ENCODE assay signal across 11 cellular contexts in genomic region chr20:25043499-25044260, GRCh38. TPM values are rescaled to one million over a fixed set of nuclear protein-coding genes. Genes with fewer than 3 reads are reported as not detected.
DNase-seq lines count a peak whose midpoint lies in the region; ATAC-seq, FAIRE-seq and TF ChIP-seq lines count a peak whose summit lies in the region.
"Had no signal": no experiment of that assay in that cellular context is flagged by ENCODE, and none has a peak within 500 bp of the region (broad histone marks: within the 10 kb centered on the region; RNA-seq: fewer than 3 reads in every experiment).

No MANE protein-coding gene starts in this region.

- peaks cover 18 to 20% of the 10 kb centered on the region in 2 donors for H3K4me1 ChIP-seq in breast epithelium
- H3K4me1 ChIP-seq in pancreas = peaks cover 65 to 71% (median 66%) of the 10 kb centered on the region in 3 donors
- H3K4me1 ChIP-seq in foreskin keratinocyte = no peaks in the 10 kb centered on the region

- no peak overlapping the region for H3K27ac Mint-ChIP-seq in MCF 10A (ENCODE audit: low read depth, unreplicated experiment)

- H3K36me3 Mint-ChIP-seq in MCF 10A (ENCODE audit: insufficient read depth, unreplicated experiment) = peaks cover 7% of the 10 kb centered on the region

- H3K27me3 Mint-ChIP-seq in MCF 10A (ENCODE audit: insufficient read depth, unreplicated experiment) = peaks cover 34% of the 10 kb centered on the region

- H3K27me3 ChIP-seq in breast epithelium (no peaks in the 10 kb centered on the region), pancreas (no peaks in the 10 kb centered on the region), foreskin keratinocyte (no peaks in the 10 kb centered on the region)

- no peak for TF ChIP-seq POLR2A in breast epithelium (IDR thresholded peaks at IDR 0.05)

- no peak overlapping the region for H3K4me3 ChIP-seq in breast epithelium
- H3K4me3 ChIP-seq in pancreas = no peak overlapping the region

- intact Hi-C loops in breast epithelium (cut with DNase I; ENCODE audit: low total_unique reads) = no loop called here
- intact Hi-C loops in MCF 10A (cut with micrococcal nuclease) = no loop called here
- intact Hi-C loops in pancreas (cut with DNase I) = no loop called here

- no peak overlapping the region for H3K4me3 Mint-ChIP-seq in MCF 10A (ENCODE audit: unreplicated experiment)

- WGBS in pancreas, 2 donors = 81 to 90% methylated on average over 9 of the region's 9 CpGs

- no peaks in the 10 kb centered on the region for H3K9me3 Mint-ChIP-seq in MCF 10A (ENCODE audit: unreplicated experiment)

- ATAC-seq in pancreas (no peak), GM18909 (IDR thresholded peaks at IDR 0.05; ENCODE audit: poor library complexity, unreplicated experiment) (no peak), foreskin keratinocyte (no peak)

- CTCF ChIA-PET in MCF 10A (lab: Yijun Ruan, JAX) = interaction anchor here (0.7 to 1.1 kb wide), 4 partner anchors 21 to 135 kb away, joined by 3 read pairs; no protein-coding TSS in a partner anchor

- POLR2A ChIA-PET in MCF 10A (lab: Yijun Ruan, JAX) = no interaction called here

- H3K27ac ChIP-seq in breast epithelium = peak overlapping the region; percentile 33 to 66
- H3K27ac ChIP-seq in pancreas = peak overlapping the region in 3 of 4 donors; percentile 35 to 82 (median 63)
- no peak overlapping the region for H3K27ac ChIP-seq in foreskin keratinocyte

- H3K36me3 ChIP-seq in breast epithelium (no peaks in the 10 kb centered on the region), pancreas (peaks cover 0 to 21% (median 0%) of the 10 kb centered on the region in 3 donors)

- DNase-seq in breast epithelium (ENCODE audit: low spot score in 2 of 2) (no peak), MCF 10A (ENCODE audit: unreplicated experiment) (no peak), epidermal melanocyte (ENCODE audit: insufficient read length, low spot score) (peak; percentile 1), pancreas (peak in 4 of 6 donors; percentile 1 to 52 (median 30)), cortex of kidney (lab: John Stamatoyannopoulos, UW) (no peak), COLO829 (ENCODE audit: low spot score) (no peak), foreskin keratinocyte (no peak)
- DNase-seq: NCI-H526 treated with DMSO at 0.1 percent for 48 hours had no signal

- no peak for FAIRE-seq in pancreas (lab: Jason Lieb, UNC)

- TF ChIP-seq CTCF in breast epithelium (IDR thresholded peaks at IDR 0.05) = no peak
- TF ChIP-seq CTCF in MCF 10A (IDR thresholded peaks at IDR 0.05; ENCODE audit: unreplicated experiment) = no peak
- TF ChIP-seq CTCF in pancreas (IDR thresholded peaks at IDR 0.05) = no peak
- no peak for TF ChIP-seq CTCF in foreskin keratinocyte (conservative IDR thresholded peaks at IDR 0.05)

- peaks cover 17% of the 10 kb centered on the region for H3K4me1 Mint-ChIP-seq in MCF 10A (ENCODE audit: insufficient read depth, unreplicated experiment)

- H3K9me3 ChIP-seq in breast epithelium = no peaks in the 10 kb centered on the region
- no peaks in the 10 kb centered on the region for H3K9me3 ChIP-seq in pancreas

- no TSS peak for BruUV-seq in MCF 10A (replicated peaks; lab: Mats Ljungman, UMichigan)

RNA-seq across cellular contexts. Expression of gene ACSS1, which starts 14.3 kb away (rescaled TPM):
- total RNA-seq in breast epithelium = 10 to 100 TPM; 17.6 to 38.2 (median 37.4) TPM
- 0.51 and 0.83 TPM in 2 replicates for total RNA-seq in MCF 10A (2022)
- total RNA-seq in pancreas = 10 to 100 TPM; 30.4 to 47.2 (median 36.0) TPM
- 10 to 100 TPM; 34.6 to 43.7 TPM for polyA plus RNA-seq in pancreas
- total RNA-seq in foreskin keratinocyte = 4.6 and 4.7 TPM in 2 replicates
- 4.0 and 4.1 TPM in 2 replicates for polyA plus RNA-seq in foreskin keratinocyte

RNA-seq across cellular contexts. Expression of gene VSX1, which starts 38.3 kb away (rescaled TPM):
- total RNA-seq in breast epithelium = under 1 TPM in 1 of 3 donors, not detected in 2; 0.44 TPM
- not detected in 2 replicates for total RNA-seq in MCF 10A (2022)
- under 1 TPM; 0.13 to 0.31 (median 0.23) TPM for total RNA-seq in pancreas
- polyA plus RNA-seq in pancreas = under 1 TPM; 0.08 to 0.77 TPM
- not detected in 2 replicates for total RNA-seq in foreskin keratinocyte
- polyA plus RNA-seq in foreskin keratinocyte = not detected in 2 replicates
- total RNA-seq: activated CD8-positive, alpha-beta memory T cell treated with anti-CD3 and anti-CD28 coated beads for 36 hours; lung microvascular endothelial cell had no signal

RNA-seq across cellular contexts. Expression of gene APMAP, which starts 51.1 kb away (rescaled TPM):
- total RNA-seq in breast epithelium (100 to 1,000 TPM in 2 of 3 donors, 10 to 100 TPM in 1; 83.2 to 184 (median 101) TPM), MCF 10A (2022) (75.3 and 104 TPM in 2 replicates), pancreas (10 to 100 TPM; 20.8 to 39.2 (median 28.4) TPM), foreskin keratinocyte (67.8 and 70.8 TPM in 2 replicates)
- polyA plus RNA-seq in pancreas (10 to 100 TPM; 22.9 to 47.8 TPM), foreskin keratinocyte (62.4 and 67.2 TPM in 2 replicates)

Comparison
In these comparisons a context has a peak if more than half of its experiments do, and no peak if none do; other contexts are left out.
1. DNase-seq: peak in epidermal melanocyte (single experiment) and pancreas (4 of 6); none in breast epithelium (0 of 2), MCF 10A (single experiment), cortex of kidney (single experiment), COLO829 (single experiment) and foreskin keratinocyte (0 of 2).